In genomic region chr4:105637409-105638258, GRCh38 we compare ENCODE assay signal across 9 cellular contexts.
A peak's percentile ranks its signal among the peaks of the same experiment; 100 is the strongest.
DNase-seq lines count a peak whose midpoint lies in the region; ATAC-seq and TF ChIP-seq lines count a peak whose summit lies in the region.
"Had no signal": no experiment of that assay in that cellular context is flagged by ENCODE, and none has a peak within 500 bp of the region (broad histone marks: within the 10 kb centered on the region; RNA-seq: fewer than 3 reads in every experiment).

No MANE protein-coding gene starts in this region.

- no peak overlapping the region for H3K4me3 ChIP-seq in mesenchymal stem cell (ENCODE audit: insufficient read depth in 1 of 2, low read depth in 1 of 2, low read length in 2 of 2)
- H3K4me3 ChIP-seq: BLaER1 treated with 17β-estradiol and CSF1 and Interleukin-3, amounts not matched to agents 10 nM and 100 nM had no signal

- no peak overlapping the region for H3K9ac ChIP-seq in mesenchymal stem cell (ENCODE audit: low read length)
- H3K9ac ChIP-seq: BLaER1 treated with 17β-estradiol and CSF1 and Interleukin-3, amounts not matched to agents 10 nM and 100 nM had no signal

- peak; percentile 24 for DNase-seq in activated CD4-positive, alpha-beta T cell treated with anti-CD3 and anti-CD28 coated beads for 36 hours
- DNase-seq in activated CD4-positive, alpha-beta T cell treated with anti-CD3 and anti-CD28 coated beads, Interleukin-2, amount 50 U/mL, for 1 hour: no peak
- peak; percentile 4 for DNase-seq in NCI-H2196 treated with DMSO at 0.1 percent for 48 hours (lab: John Stamatoyannopoulos, UW; ENCODE audit: unreplicated experiment)
- DNase-seq in MCF 10A (ENCODE audit: unreplicated experiment): peak; percentile 40
- DNase-seq in mesenchymal stem cell: peak; percentile 46
- DNase-seq in OCI-M2 (lab: John Stamatoyannopoulos, UW; ENCODE audit: unreplicated experiment): no peak
- DNase-seq in HFFc6: no peak

- H3K27ac ChIP-seq in mesenchymal stem cell (ENCODE audit: low read length, poor library complexity, severe bottlenecking): no peak overlapping the region
- H3K27ac ChIP-seq: BLaER1 treated with 17β-estradiol and CSF1 and Interleukin-3, amounts not matched to agents 10 nM and 100 nM had no signal

- no peaks in the 10 kb centered on the region for H3K79me1 ChIP-seq in mesenchymal stem cell (replicated peaks; ENCODE audit: low read length, poor library complexity, severe bottlenecking)

- WGBS in mesenchymal stem cell: 81% methylated on average over 4 of the region's 5 CpGs

- ATAC-seq in activated CD4-positive, alpha-beta T cell treated with anti-CD3 and anti-CD28 coated beads for 36 hours: no peak
- peak; percentile 92 for ATAC-seq in HG03025 (IDR thresholded peaks at IDR 0.05; ENCODE audit: low FRiP score, unreplicated experiment)

- H3K27me3 ChIP-seq in mesenchymal stem cell (ENCODE audit: control insufficient read depth in 1 of 2, insufficient read depth in 1 of 2, low read length in 2 of 2): no peaks in the 10 kb centered on the region
- H3K27me3 ChIP-seq: BLaER1 treated with 17β-estradiol and CSF1 and Interleukin-3, amounts not matched to agents 10 nM and 100 nM had no signal

- H3K27me3 Mint-ChIP-seq in activated CD4-positive, alpha-beta T cell treated with anti-CD3 and anti-CD28 coated beads for 36 hours: peaks cover 8% of the 10 kb centered on the region
- H3K27me3 Mint-ChIP-seq in MCF 10A (ENCODE audit: insufficient read depth, unreplicated experiment): no peaks in the 10 kb centered on the region
- H3K27me3 Mint-ChIP-seq in HFFc6 (ENCODE audit: insufficient read depth): no peaks in the 10 kb centered on the region

- no TSS peak for BruUV-seq in MCF 10A (replicated peaks; lab: Mats Ljungman, UMichigan)

- intact Hi-C loops in activated CD4-positive, alpha-beta T cell treated with anti-CD3 and anti-CD28 coated beads for 36 hours (cut with DNase I, micrococcal nuclease): loop anchor here in 1 of 2 experiments (10.0 kb wide), 1 partner anchor 703 kb away; no protein-coding TSS in a partner anchor
- intact Hi-C loops in MCF 10A (cut with micrococcal nuclease): no loop called here

- no peak overlapping the region for H2BK5ac ChIP-seq in mesenchymal stem cell (ENCODE audit: low read depth, low read length, poor library complexity, severe bottlenecking)

- no peak overlapping the region for H4K91ac ChIP-seq in mesenchymal stem cell (ENCODE audit: low read length)

- H3K4me1 Mint-ChIP-seq in activated CD4-positive, alpha-beta T cell treated with anti-CD3 and anti-CD28 coated beads for 36 hours: peaks cover 2% of the 10 kb centered on the region
- peaks cover 9% of the 10 kb centered on the region for H3K4me1 Mint-ChIP-seq in MCF 10A (ENCODE audit: insufficient read depth, unreplicated experiment)
- no peaks in the 10 kb centered on the region for H3K4me1 Mint-ChIP-seq in HFFc6 (ENCODE audit: low read depth)

- no peak overlapping the region for H2AFZ ChIP-seq in mesenchymal stem cell (ENCODE audit: low read depth, low read length)

- no peak overlapping the region for H3K14ac ChIP-seq in mesenchymal stem cell (ENCODE audit: low read length in 2 of 2)

- no peaks in the 10 kb centered on the region for H3K4me1 ChIP-seq in mesenchymal stem cell (ENCODE audit: control insufficient read depth, insufficient read depth, low read depth, low read length)

- CTCF ChIA-PET in activated CD4-positive, alpha-beta T cell treated with anti-CD3 and anti-CD28 coated beads for 36 hours (lab: Charles Lee): no interaction called here
- CTCF ChIA-PET in MCF 10A (lab: Yijun Ruan, JAX): interaction anchor here (2.2 kb wide), 1 partner anchor 117 kb away, joined by 9 read pairs; no protein-coding TSS in a partner anchor

- POLR2A ChIA-PET in activated CD4-positive, alpha-beta T cell treated with anti-CD3 and anti-CD28 coated beads for 36 hours (lab: Charles Lee): no interaction called here
- POLR2A ChIA-PET in MCF 10A (lab: Yijun Ruan, JAX): no interaction called here

- no peak overlapping the region for H4K8ac ChIP-seq in mesenchymal stem cell (ENCODE audit: low read length)

- H3K18ac ChIP-seq in mesenchymal stem cell (ENCODE audit: low read depth in 1 of 2, low read length in 2 of 2): no peak overlapping the region

- H3K9me3 ChIP-seq in mesenchymal stem cell (ENCODE audit: control insufficient read depth, low read length): no peaks in the 10 kb centered on the region
- H3K9me3 ChIP-seq: BLaER1 treated with 17β-estradiol and CSF1 and Interleukin-3, amounts not matched to agents 10 nM and 100 nM had no signal

- H2AK5ac ChIP-seq in mesenchymal stem cell (ENCODE audit: low read length, severe bottlenecking): no peak overlapping the region

- no peak overlapping the region for H3K27ac Mint-ChIP-seq in activated CD4-positive, alpha-beta T cell treated with anti-CD3 and anti-CD28 coated beads for 36 hours
- H3K27ac Mint-ChIP-seq in MCF 10A (ENCODE audit: low read depth, unreplicated experiment) (peak overlapping the region; percentile 2), HFFc6 (no peak overlapping the region)

- no peaks in the 10 kb centered on the region for H3K9me3 Mint-ChIP-seq in activated CD4-positive, alpha-beta T cell treated with anti-CD3 and anti-CD28 coated beads for 36 hours (ENCODE audit: low read depth)
- no peaks in the 10 kb centered on the region for H3K9me3 Mint-ChIP-seq in MCF 10A (ENCODE audit: unreplicated experiment)
- H3K9me3 Mint-ChIP-seq in HFFc6: no peaks in the 10 kb centered on the region

- no peak overlapping the region for H2BK15ac ChIP-seq in mesenchymal stem cell (ENCODE audit: low read depth, poor library complexity, severe bottlenecking)

- no peak overlapping the region for H2BK120ac ChIP-seq in mesenchymal stem cell (ENCODE audit: low read depth, low read length)

- no peak overlapping the region for H2BK12ac ChIP-seq in mesenchymal stem cell (ENCODE audit: low read length in 2 of 2)

- H3K23ac ChIP-seq in mesenchymal stem cell (ENCODE audit: low read length in 2 of 2): no peak overlapping the region

- no peak overlapping the region for H3K4me2 ChIP-seq in mesenchymal stem cell (ENCODE audit: low read length, poor library complexity, severe bottlenecking)

- no peaks in the 10 kb centered on the region for H3K36me3 ChIP-seq in mesenchymal stem cell (ENCODE audit: control insufficient read depth in 1 of 2, insufficient read depth in 2 of 2, low read depth in 1 of 2, low read length in 2 of 2)
- H3K36me3 ChIP-seq: BLaER1 treated with 17β-estradiol and CSF1 and Interleukin-3, amounts not matched to agents 10 nM and 100 nM had no signal

- H3K36me3 Mint-ChIP-seq in activated CD4-positive, alpha-beta T cell treated with anti-CD3 and anti-CD28 coated beads for 36 hours (ENCODE audit: low read depth): no peaks in the 10 kb centered on the region
- H3K36me3 Mint-ChIP-seq in MCF 10A (ENCODE audit: insufficient read depth, unreplicated experiment) (no peaks in the 10 kb centered on the region), HFFc6 (ENCODE audit: low read depth) (no peaks in the 10 kb centered on the region)

- H3K4ac ChIP-seq in mesenchymal stem cell (ENCODE audit: low read depth in 1 of 2, low read length in 2 of 2): no peak overlapping the region

- no peak overlapping the region for H3K4me3 Mint-ChIP-seq in activated CD4-positive, alpha-beta T cell treated with anti-CD3 and anti-CD28 coated beads for 36 hours
- H3K4me3 Mint-ChIP-seq in MCF 10A (ENCODE audit: unreplicated experiment) (no peak overlapping the region), HFFc6 (no peak overlapping the region)

- TF ChIP-seq CTCF in MCF 10A (IDR thresholded peaks at IDR 0.05; ENCODE audit: unreplicated experiment) (no peak), HFFc6 (IDR thresholded peaks at IDR 0.05) (no peak)

Comparison
In these comparisons a context has a peak if more than half of its experiments do, and no peak if none do; other contexts are left out.
1. DNase-seq: peak in activated CD4-positive, alpha-beta T cell treated with anti-CD3 and anti-CD28 coated beads for 36 hours (single experiment), NCI-H2196 treated with DMSO at 0.1 percent for 48 hours (single experiment), MCF 10A (single experiment) and mesenchymal stem cell (single experiment); none in activated CD4-positive, alpha-beta T cell treated with anti-CD3 and anti-CD28 coated beads, Interleukin-2, amount 50 U/mL, for 1 hour (single experiment), OCI-M2 (single experiment) and HFFc6 (single experiment).